8 cellular contexts compared by ENCODE assay signal in the genomic region with DNA sequence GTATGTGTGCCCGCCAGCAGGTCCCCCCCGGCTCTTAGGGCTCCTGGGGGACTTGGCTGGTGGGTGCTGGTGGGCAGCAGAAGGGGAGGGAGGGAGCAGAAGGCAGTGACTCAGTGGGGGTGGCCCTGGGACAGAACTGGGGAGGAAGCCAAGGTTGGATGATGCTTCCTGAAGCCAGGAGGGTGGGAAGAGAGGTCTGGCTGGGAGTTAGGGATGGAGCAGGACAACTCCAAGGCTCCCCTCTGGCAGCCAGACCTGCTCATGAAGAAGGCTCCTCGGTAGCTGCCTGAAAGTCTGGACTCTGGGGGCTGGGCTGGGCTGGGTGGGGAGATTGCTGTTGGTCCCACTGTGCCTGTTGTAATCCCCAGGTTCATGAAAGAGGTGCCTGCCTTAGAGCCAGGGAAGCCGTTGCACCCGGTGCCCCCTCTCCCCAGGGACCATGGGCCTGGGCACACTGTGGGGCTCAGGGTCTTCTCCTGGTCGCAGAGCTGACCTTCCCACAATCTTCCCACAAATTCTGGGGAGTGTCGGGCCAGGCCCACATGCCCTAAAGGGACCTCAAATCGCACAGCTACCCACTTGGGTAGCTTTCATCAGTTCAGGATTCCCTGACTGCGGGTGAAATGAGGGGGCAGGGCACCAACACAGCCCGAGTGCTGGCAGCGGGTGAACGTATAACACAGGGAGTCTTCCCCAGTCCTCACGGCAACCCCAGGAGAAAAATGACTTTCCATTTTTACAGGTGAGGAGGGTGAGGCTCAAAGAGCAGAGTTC. TPM values are rescaled to one million over a fixed set of nuclear protein-coding genes. Genes with fewer than 3 reads are reported as not detected.
DNase-seq lines count a peak whose midpoint lies in the region; ATAC-seq and TF ChIP-seq lines count a peak whose summit lies in the region.

No MANE protein-coding gene starts in this region.

- peak in 1 of 5 donors; percentile 22 for DNase-seq in CD8-positive, alpha-beta memory T cell
- DNase-seq in LHCN-M2 (ENCODE audit: low read depth) (peak; percentile 64), chondrocyte (ENCODE audit: low spot score) (no peak), mucosa of descending colon (peak in 2 of 3 donors; percentile 16 to 54), SK-N-DZ (ENCODE audit: low spot score) (no peak), NCI-H128 (lab: John Stamatoyannopoulos, UW; ENCODE audit: unreplicated experiment) (no peak), anterior cingulate cortex (lab: John Stamatoyannopoulos, UW) (no peak), UCSD-AML1 (lab: John Stamatoyannopoulos, UW; ENCODE audit: unreplicated experiment) (no peak)

- peak overlapping the region in 6 of 8 donors; percentile 60 to 89 (median 77) for H3K27ac Mint-ChIP-seq in CD8-positive, alpha-beta memory T cell
- peak overlapping the region; percentile 98 for H3K27ac Mint-ChIP-seq in chondrocyte (ENCODE audit: unreplicated experiment)

- peak overlapping the region; percentile 67 for H3K27ac ChIP-seq in CD8-positive, alpha-beta memory T cell (ENCODE audit: low read depth, low read length)

- H3K4me1 Mint-ChIP-seq in CD8-positive, alpha-beta memory T cell = peaks cover 8 to 22% (median 16%) of the 10 kb centered on the region in 3 donors
- peaks cover 27% of the 10 kb centered on the region for H3K4me1 Mint-ChIP-seq in chondrocyte (ENCODE audit: low read depth)

- ATAC-seq in mucosa of descending colon = peak; percentile 42

- POLR2A ChIA-PET in CD8-positive, alpha-beta memory T cell (lab: Charles Lee) = interaction anchor here (0.6 kb wide), 1 partner anchor 652 kb away, joined by 3 read pairs; no protein-coding TSS in a partner anchor

- H3K36me3 Mint-ChIP-seq in CD8-positive, alpha-beta memory T cell = peaks cover 0 to 21% (median 5%) of the 10 kb centered on the region in 3 donors
- H3K36me3 Mint-ChIP-seq in chondrocyte (ENCODE audit: low read depth) = no peaks in the 10 kb centered on the region

- H3K27me3 Mint-ChIP-seq in CD8-positive, alpha-beta memory T cell = no peaks in the 10 kb centered on the region
- no peaks in the 10 kb centered on the region for H3K27me3 Mint-ChIP-seq in chondrocyte (ENCODE audit: low read depth)

- no peaks in the 10 kb centered on the region for H3K36me3 ChIP-seq in CD8-positive, alpha-beta memory T cell (ENCODE audit: insufficient read depth, low read length)
- no peaks in the 10 kb centered on the region for H3K36me3 ChIP-seq in mucosa of descending colon (ENCODE audit: low read depth)

- no peaks in the 10 kb centered on the region for H3K9me3 ChIP-seq in CD8-positive, alpha-beta memory T cell (ENCODE audit: low read length)
- no peaks in the 10 kb centered on the region for H3K9me3 ChIP-seq in mucosa of descending colon

- CTCF ChIA-PET in CD8-positive, alpha-beta memory T cell (lab: Charles Lee) = interaction anchor here (0.6 to 1.6 kb wide), 8 partner anchors 9 to 124 kb away, joined by 3 to 4 read pairs (median 3); no protein-coding TSS in a partner anchor

- TF ChIP-seq CTCF in chondrocyte (IDR thresholded peaks at IDR 0.05) = no peak
- TF ChIP-seq CTCF in mucosa of descending colon (IDR thresholded peaks at IDR 0.05) = no peak

- peak overlapping the region; percentile 77 to 89 (median 81) for H3K4me3 Mint-ChIP-seq in CD8-positive, alpha-beta memory T cell
- H3K4me3 Mint-ChIP-seq in chondrocyte (ENCODE audit: unreplicated experiment) = peak overlapping the region; percentile 63

- no peaks in the 10 kb centered on the region for H3K9me3 Mint-ChIP-seq in CD8-positive, alpha-beta memory T cell
- H3K9me3 Mint-ChIP-seq in chondrocyte (ENCODE audit: low read depth) = no peaks in the 10 kb centered on the region

- H3K4me1 ChIP-seq in CD8-positive, alpha-beta memory T cell (ENCODE audit: insufficient read depth, low read length) = peaks cover 17% of the 10 kb centered on the region
- H3K4me1 ChIP-seq in mucosa of descending colon (ENCODE audit: low read depth) = peaks cover 5% of the 10 kb centered on the region

- H3K27me3 ChIP-seq in CD8-positive, alpha-beta memory T cell (ENCODE audit: insufficient read depth, low read length, poor library complexity, severe bottlenecking) = no peaks in the 10 kb centered on the region

- peak overlapping the region; percentile 79 for H3K4me3 ChIP-seq in CD8-positive, alpha-beta memory T cell (ENCODE audit: low read length)
- H3K4me3 ChIP-seq in mucosa of descending colon = peak overlapping the region; percentile 67

- intact Hi-C loops in mucosa of descending colon (cut with DNase I, micrococcal nuclease) = no loop called here

RNA-seq across cellular contexts. Expression of a gene that starts 1.1 kb away (rescaled TPM):
- total RNA-seq in CD8-positive, alpha-beta memory T cell = 10 to 100 TPM; 25.3 to 29.3 TPM
- polyA plus RNA-seq in CD8-positive, alpha-beta memory T cell = 1.6 TPM
- total RNA-seq in LHCN-M2 (2014; rRNA removed) = 0.32 and 0.57 TPM in 2 replicates
- polyA plus RNA-seq in LHCN-M2 (2012) = 0.33 TPM
- total RNA-seq in chondrocyte = 17.5 to 22.4 TPM (median 18.9 TPM) in 3 replicates
- total RNA-seq in mucosa of descending colon = 10 to 100 TPM in 2 of 3 donors, 1 to 10 TPM in 1; 8.0 to 15.4 (median 10.5) TPM
- 40.7 and 45.1 TPM in 2 replicates for polyA plus RNA-seq in SK-N-DZ (2014; cell fraction: cytosol; rRNA removed)
- 187 and 192 TPM in 2 replicates for polyA plus RNA-seq in SK-N-DZ (2014; cell fraction: nucleus; rRNA removed)

RNA-seq across cellular contexts. Expression of a gene that starts 29.4 kb away (rescaled TPM):
- total RNA-seq in CD8-positive, alpha-beta memory T cell = 1 to 10 TPM; 5.2 TPM
- not detected for polyA plus RNA-seq in CD8-positive, alpha-beta memory T cell
- total RNA-seq in LHCN-M2 (2014; rRNA removed) (0.98 and 1.3 TPM in 2 replicates), chondrocyte (3.0 to 5.6 TPM (median 3.4 TPM) in 3 replicates), mucosa of descending colon (1 to 10 TPM; 1.7 to 2.6 (median 1.9) TPM)
- 1.3 TPM for polyA plus RNA-seq in LHCN-M2 (2012)
- 1.7 TPM in 2 replicates for polyA plus RNA-seq in SK-N-DZ (2014; cell fraction: cytosol; rRNA removed)
- 8.7 and 11.9 TPM in 2 replicates for polyA plus RNA-seq in SK-N-DZ (2014; cell fraction: nucleus; rRNA removed)

RNA-seq across cellular contexts. Expression of a gene that starts 30.9 kb away (rescaled TPM):
- 100 to 1,000 TPM; 111 to 117 TPM for total RNA-seq in CD8-positive, alpha-beta memory T cell
- 5.5 TPM for polyA plus RNA-seq in CD8-positive, alpha-beta memory T cell
- total RNA-seq in LHCN-M2 (2014; rRNA removed) = 27.0 and 29.7 TPM in 2 replicates
- 29.4 TPM for polyA plus RNA-seq in LHCN-M2 (2012)
- total RNA-seq in chondrocyte = 32.9 to 50.1 TPM (median 35.6 TPM) in 3 replicates
- total RNA-seq in mucosa of descending colon = 10 to 100 TPM; 30.7 to 36.5 (median 34.1) TPM
- polyA plus RNA-seq in SK-N-DZ (2014; cell fraction: cytosol; rRNA removed) = 15.7 and 18.3 TPM in 2 replicates
- polyA plus RNA-seq in SK-N-DZ (2014; cell fraction: nucleus; rRNA removed) = 50.0 and 79.1 TPM in 2 replicates

RNA-seq across cellular contexts. Expression of a gene that starts 48.4 kb away (rescaled TPM):
- 1 to 10 TPM in 1 of 2 experiments, under 1 TPM in 1; 0.71 to 1.4 TPM for total RNA-seq in CD8-positive, alpha-beta memory T cell
- polyA plus RNA-seq in CD8-positive, alpha-beta memory T cell = not detected
- total RNA-seq in LHCN-M2 (2014; rRNA removed) = not detected in 2 replicates
- polyA plus RNA-seq in LHCN-M2 (2012) = not detected
- total RNA-seq in chondrocyte = not detected in 3 replicates
- total RNA-seq in mucosa of descending colon = under 1 TPM in 1 of 3 donors, not detected in 2; 0.05 TPM
- polyA plus RNA-seq in SK-N-DZ (2014; cell fraction: cytosol; rRNA removed) = not detected in 2 replicates
- 0.36 TPM in 1 of 2 replicates, not detected in the other for polyA plus RNA-seq in SK-N-DZ (2014; cell fraction: nucleus; rRNA removed)

RNA-seq across cellular contexts. Expression of a gene that starts 48.4 kb away (rescaled TPM):
- under 1 TPM; 0.28 to 0.31 TPM for total RNA-seq in CD8-positive, alpha-beta memory T cell
- not detected for polyA plus RNA-seq in CD8-positive, alpha-beta memory T cell
- total RNA-seq in LHCN-M2 (2014; rRNA removed) (not detected in 2 replicates), chondrocyte (0.20 TPM in 1 of 3 replicates, not detected in the others), mucosa of descending colon (1 to 10 TPM in 1 of 3 donors, under 1 TPM in 1, not detected in 1; 0.90 to 1.5 TPM)
- polyA plus RNA-seq in LHCN-M2 (2012) = not detected
- polyA plus RNA-seq in SK-N-DZ (2014; cell fraction: cytosol; rRNA removed) = not detected in 2 replicates
- not detected in 2 replicates for polyA plus RNA-seq in SK-N-DZ (2014; cell fraction: nucleus; rRNA removed)

Comparison
In these comparisons a context has a peak if more than half of its experiments do, and no peak if none do; other contexts are left out.
1. DNase-seq: peak in LHCN-M2 (single experiment) and mucosa of descending colon (2 of 3); none in chondrocyte (single experiment), SK-N-DZ (single experiment), NCI-H128 (single experiment), anterior cingulate cortex (0 of 58) and UCSD-AML1 (single experiment).